In the genomic region with DNA sequence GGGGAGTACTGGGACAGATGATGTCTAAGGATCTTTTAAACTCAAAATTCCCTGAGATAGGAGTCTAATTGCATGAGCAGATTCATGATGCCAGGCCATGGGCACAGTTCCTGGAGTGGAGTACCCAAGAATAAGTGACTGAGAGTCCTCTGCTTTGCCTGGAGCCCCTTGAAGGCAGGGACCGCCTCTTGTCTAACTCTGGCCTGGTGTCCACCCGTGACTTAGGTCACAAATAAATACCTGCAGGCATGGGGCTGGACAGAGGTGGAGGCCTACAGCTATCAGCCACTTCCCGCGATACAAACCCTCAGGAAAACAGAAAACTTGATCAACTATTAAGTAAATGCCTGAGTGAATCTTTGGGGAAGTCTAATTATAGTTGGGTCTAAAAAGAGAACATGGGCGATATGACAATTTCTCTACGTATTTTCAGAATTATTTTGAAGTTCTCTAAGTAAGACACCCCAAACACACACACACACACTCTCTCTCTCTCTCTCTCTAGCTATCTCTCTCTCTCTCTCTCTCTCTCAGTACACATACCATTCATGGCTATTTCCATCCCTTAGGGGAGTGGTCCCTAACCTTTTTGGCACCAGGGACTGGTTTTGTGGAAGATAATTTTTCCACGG, we compare ENCODE assay signal across 15 cellular contexts. TPM values are rescaled to one million over a fixed set of nuclear protein-coding genes. Genes with fewer than 3 reads are reported as not detected.
DNase-seq lines count a peak whose midpoint lies in the region; ATAC-seq and TF ChIP-seq lines count a peak whose summit lies in the region.
"Had no signal": no experiment of that assay in that cellular context is flagged by ENCODE, and none has a peak within 500 bp of the region (broad histone marks: within the 10 kb centered on the region; RNA-seq: fewer than 3 reads in every experiment).

No MANE protein-coding gene starts in this region.

- CTCF ChIA-PET in naive thymus-derived CD4-positive, alpha-beta T cell (lab: Charles Lee): interaction anchor here (0.7 to 21.2 kb wide), 8 partner anchors 13 to 138 kb away, joined by 3 to 223 read pairs (median 6); no protein-coding TSS in a partner anchor
- CTCF ChIA-PET in Calu3 (lab: Charles Lee): no interaction called here

- H3K4me1 ChIP-seq in naive thymus-derived CD4-positive, alpha-beta T cell (ENCODE audit: control insufficient read depth in 2 of 2, insufficient read depth in 2 of 2, low read length in 2 of 2): peaks cover 41 to 56% of the 10 kb centered on the region in 2 donors
- peaks cover 13% of the 10 kb centered on the region for H3K4me1 ChIP-seq in foreskin keratinocyte
- H3K4me1 ChIP-seq: psoas muscle had no signal

- BruUV-seq in Calu3 (replicated peaks; lab: Mats Ljungman, UMichigan): no TSS peak

- peak overlapping the region; percentile 74 for H3K4me3 ChIP-seq in naive thymus-derived CD4-positive, alpha-beta T cell (ENCODE audit: low read length)
- H3K4me3 ChIP-seq: psoas muscle had no signal

- H3K4me3 Mint-ChIP-seq in CD14-positive monocyte (peak overlapping the region; percentile 48 to 79), Calu3 (ENCODE audit: low read depth, unreplicated experiment) (no peak overlapping the region)
- peak overlapping the region; percentile 85 to 100 (median 92) for H3K4me3 Mint-ChIP-seq in naive thymus-derived CD4-positive, alpha-beta T cell
- H3K4me3 Mint-ChIP-seq: endodermal cell had no signal

- TF ChIP-seq POLR2A in GM18505 (IDR thresholded peaks at IDR 0.05; ENCODE audit: borderline replicate concordance, extremely low read depth, insufficient read depth, insufficient read length): peak; percentile 27

- H3K27me3 Mint-ChIP-seq in CD14-positive monocyte (ENCODE audit: low read depth in 3 of 3): peaks cover 0 to 8% (median 1%) of the 10 kb centered on the region in 3 donors
- no peaks in the 10 kb centered on the region for H3K27me3 Mint-ChIP-seq in naive thymus-derived CD4-positive, alpha-beta T cell
- no peaks in the 10 kb centered on the region for H3K27me3 Mint-ChIP-seq in Calu3 (ENCODE audit: unreplicated experiment)

- TF ChIP-seq CTCF in CD14-positive monocyte (IDR thresholded peaks at IDR 0.05) (no peak), Calu3 (IDR thresholded peaks at IDR 0.05; ENCODE audit: unreplicated experiment) (no peak), foreskin keratinocyte (conservative IDR thresholded peaks at IDR 0.05) (no peak)

- H3K36me3 ChIP-seq in naive thymus-derived CD4-positive, alpha-beta T cell (ENCODE audit: control insufficient read depth in 2 of 3, insufficient read depth in 3 of 3, low read length in 3 of 3): no peaks in the 10 kb centered on the region

- H3K27ac Mint-ChIP-seq in CD14-positive monocyte (peak overlapping the region; percentile 97 to 100 (median 99)), Calu3 (ENCODE audit: unreplicated experiment) (no peak overlapping the region)
- peak overlapping the region; percentile 93 to 96 for H3K27ac Mint-ChIP-seq in activated naive CD4-positive, alpha-beta T cell treated with anti-CD3 and anti-CD28 coated beads, Interleukin-2, amount 50 U/mL, for 72 hours
- H3K27ac Mint-ChIP-seq in naive thymus-derived CD4-positive, alpha-beta T cell: peak overlapping the region; percentile 89 to 99 (median 96)
- H3K27ac Mint-ChIP-seq: endodermal cell had no signal

- DNase-seq in CD14-positive monocyte (ENCODE audit: low spot score): no peak
- no peak for DNase-seq in activated naive CD4-positive, alpha-beta T cell treated with anti-CD3 and anti-CD28 coated beads, Interleukin-2, amount 50 U/mL, for 72 hours (ENCODE audit: low spot score in 2 of 2)
- DNase-seq in naive thymus-derived CD4-positive, alpha-beta T cell: no peak
- DNase-seq in Calu3: no peak
- no peak for DNase-seq in foreskin keratinocyte
- DNase-seq: amniotic stem cell, endodermal cell, HCEC 1CT, NCI-H446 treated with DMSO at 0.1 percent for 48 hours, psoas muscle, SHP77 had no signal

- no peaks in the 10 kb centered on the region for H3K9me3 Mint-ChIP-seq in CD14-positive monocyte
- H3K9me3 Mint-ChIP-seq in activated naive CD4-positive, alpha-beta T cell treated with anti-CD3 and anti-CD28 coated beads, Interleukin-2, amount 50 U/mL, for 72 hours: peaks cover 0 to 4% of the 10 kb centered on the region in 2 donors
- H3K9me3 Mint-ChIP-seq in naive thymus-derived CD4-positive, alpha-beta T cell: peaks cover 0 to 3% (median 0%) of the 10 kb centered on the region in 11 donors
- H3K9me3 Mint-ChIP-seq in Calu3 (ENCODE audit: low read depth, unreplicated experiment): peaks cover 2% of the 10 kb centered on the region

- POLR2A ChIA-PET in naive thymus-derived CD4-positive, alpha-beta T cell (lab: Charles Lee): interaction anchor here (0.6 to 12.1 kb wide), 11 partner anchors 14 to 204 kb away, joined by 3 to 277 read pairs (median 7); a partner anchor contains a TSS

- no peaks in the 10 kb centered on the region for H3K9me3 ChIP-seq in naive thymus-derived CD4-positive, alpha-beta T cell (ENCODE audit: control insufficient read depth in 2 of 3, low read length in 3 of 3)
- H3K9me3 ChIP-seq: psoas muscle had no signal

- intact Hi-C loops in CD14-positive monocyte (cut with micrococcal nuclease) (no loop called here), Calu3 (cut with micrococcal nuclease; ENCODE audit: unreplicated experiment) (no loop called here)
- intact Hi-C loops in naive thymus-derived CD4-positive, alpha-beta T cell (cut with micrococcal nuclease): loop anchor here (10.0 kb wide), 2 partner anchors 565 to 635 kb away; a partner anchor contains a TSS

- ATAC-seq in GM18505 (IDR thresholded peaks at IDR 0.05; ENCODE audit: unreplicated experiment) (no peak), foreskin keratinocyte (no peak), esophagus mucosa (no peak), GM19328 (IDR thresholded peaks at IDR 0.05; ENCODE audit: unreplicated experiment) (no peak)
- ATAC-seq in activated naive CD4-positive, alpha-beta T cell treated with anti-CD3 and anti-CD28 coated beads, Interleukin-2, amount 50 U/mL, for 72 hours: no peak
- ATAC-seq in naive thymus-derived CD4-positive, alpha-beta T cell: no peak
- ATAC-seq: psoas muscle had no signal

- no peaks in the 10 kb centered on the region for H3K27me3 ChIP-seq in naive thymus-derived CD4-positive, alpha-beta T cell (ENCODE audit: control insufficient read depth in 2 of 2, insufficient read depth in 2 of 2, low read length in 2 of 2)
- no peaks in the 10 kb centered on the region for H3K27me3 ChIP-seq in foreskin keratinocyte

- peak overlapping the region; percentile 90 for H3K27ac ChIP-seq in naive thymus-derived CD4-positive, alpha-beta T cell (ENCODE audit: low read depth, low read length)
- no peak overlapping the region for H3K27ac ChIP-seq in foreskin keratinocyte
- H3K27ac ChIP-seq: KMS-11, psoas muscle had no signal

- peaks cover 53 to 68% of the 10 kb centered on the region in 2 donors for H3K36me3 Mint-ChIP-seq in CD14-positive monocyte
- peaks cover 4 to 34% of the 10 kb centered on the region in 2 donors for H3K36me3 Mint-ChIP-seq in activated naive CD4-positive, alpha-beta T cell treated with anti-CD3 and anti-CD28 coated beads, Interleukin-2, amount 50 U/mL, for 72 hours
- peaks cover 4 to 51% (median 11%) of the 10 kb centered on the region in 5 donors for H3K36me3 Mint-ChIP-seq in naive thymus-derived CD4-positive, alpha-beta T cell
- no peaks in the 10 kb centered on the region for H3K36me3 Mint-ChIP-seq in Calu3 (ENCODE audit: insufficient read depth, unreplicated experiment)

- H3K4me1 Mint-ChIP-seq in CD14-positive monocyte (peaks cover 74% of the 10 kb centered on the region), Calu3 (ENCODE audit: low read depth, unreplicated experiment) (no peaks in the 10 kb centered on the region)
- H3K4me1 Mint-ChIP-seq in naive thymus-derived CD4-positive, alpha-beta T cell: peaks cover 53 to 70% (median 65%) of the 10 kb centered on the region in 7 donors
- H3K4me1 Mint-ChIP-seq: endodermal cell had no signal

RNA-seq across cellular contexts. Expression of a gene that starts 1.8 kb away (rescaled TPM):
- polyA plus RNA-seq in CD14-positive monocyte: 10 to 100 TPM; 43.9 to 74.3 TPM
- 100 to 1,000 TPM; 138 to 262 TPM for total RNA-seq in activated naive CD4-positive, alpha-beta T cell treated with anti-CD3 and anti-CD28 coated beads, Interleukin-2, amount 50 U/mL, for 72 hours
- total RNA-seq in naive thymus-derived CD4-positive, alpha-beta T cell: 100 to 1,000 TPM; 272 to 514 (median 397) TPM
- 100 to 1,000 TPM in 1 of 2 donors, 10 to 100 TPM in 1; 92.3 to 103 TPM for polyA plus RNA-seq in naive thymus-derived CD4-positive, alpha-beta T cell
- total RNA-seq in Calu3 (2022): 0.73 and 0.87 TPM in 2 replicates
- total RNA-seq in foreskin keratinocyte: 5.2 and 5.8 TPM in 2 replicates
- 3.5 and 4.2 TPM in 2 replicates for polyA plus RNA-seq in foreskin keratinocyte
- 3.1 TPM for total RNA-seq in esophagus mucosa

Comparison
In these comparisons a context has a peak if more than half of its experiments do, and no peak if none do; other contexts are left out.
1. RNA of a gene that starts 1.8 kb away (total RNA-seq): 272 to 514 TPM in naive thymus-derived CD4-positive, alpha-beta T cell and 138 to 262 TPM in activated naive CD4-positive, alpha-beta T cell treated with anti-CD3 and anti-CD28 coated beads, Interleukin-2, amount 50 U/mL, for 72 hours; 5.2 to 5.8 TPM in foreskin keratinocyte, 3.1 TPM in esophagus mucosa (single experiment) and 0.73 to 0.87 TPM in Calu3; every median in the first group is over 10 times any median in the second.
2. intact Hi-C loops: an anchor here in naive thymus-derived CD4-positive, alpha-beta T cell (10.0 kb wide); none called in CD14-positive monocyte and Calu3.